9 cellular contexts compared by ENCODE assay signal in the genomic region with DNA sequence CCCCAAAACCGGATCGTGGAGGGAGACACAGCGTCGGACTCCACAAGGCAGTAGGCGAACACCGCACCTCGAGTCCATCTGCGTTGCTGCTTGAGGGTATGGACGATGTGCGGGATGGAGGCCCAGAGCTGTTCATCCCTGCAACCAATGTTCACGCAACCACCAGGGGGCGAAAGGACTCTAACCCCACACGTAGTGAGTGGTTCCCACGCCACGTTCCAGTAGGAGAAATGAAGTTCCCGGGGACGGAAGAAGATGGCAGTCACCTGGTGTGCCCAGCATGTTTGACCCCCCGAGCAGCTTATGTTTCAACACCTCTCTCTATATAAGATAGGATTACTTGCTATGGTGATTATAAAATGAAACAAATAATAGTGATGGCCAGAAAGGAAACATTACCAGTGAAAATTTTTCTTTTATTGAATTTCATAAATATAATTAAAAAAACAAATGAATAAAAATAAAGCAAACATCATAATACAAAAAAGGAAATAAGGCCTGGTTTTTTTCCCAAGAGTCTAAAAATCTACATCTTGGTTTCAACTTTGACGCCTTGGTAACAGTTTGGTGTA.
DNase-seq lines count a peak whose midpoint lies in the region; ATAC-seq and TF ChIP-seq lines count a peak whose summit lies in the region.
"Had no signal": no experiment of that assay in that cellular context is flagged by ENCODE, and none has a peak within 500 bp of the region (broad histone marks: within the 10 kb centered on the region; RNA-seq: fewer than 3 reads in every experiment).

No MANE protein-coding gene starts in this region.

- intact Hi-C loops in colonic mucosa (cut with DNase I) (loop anchor here (5.0 to 10.0 kb wide), 3 partner anchors 359 to 611 kb away; partner anchors contain the start of gene AGAP1), left lung (cut with DNase I) (loop anchor here in 1 of 2 donors (5.0 to 10.0 kb wide), 2 partner anchors 456 to 609 kb away; no protein-coding TSS in a partner anchor)

- peak; percentile 84 for TF ChIP-seq CTCF in WI38 (IDR thresholded peaks at IDR 0.05; ENCODE audit: low read depth, low read length)
- TF ChIP-seq CTCF in colonic mucosa (IDR thresholded peaks at IDR 0.05): peak; percentile 75
- TF ChIP-seq CTCF in left lung (IDR thresholded peaks at IDR 0.05): peak; percentile 73 to 75

- H3K9me3 ChIP-seq in colonic mucosa: no peaks in the 10 kb centered on the region
- H3K9me3 ChIP-seq in left lung: no peaks in the 10 kb centered on the region

- H3K27me3 ChIP-seq in colonic mucosa (no peaks in the 10 kb centered on the region), left lung (no peaks in the 10 kb centered on the region)

- H3K36me3 ChIP-seq in colonic mucosa (no peaks in the 10 kb centered on the region), left lung (no peaks in the 10 kb centered on the region)

- DNase-seq in NCI-H1105 (lab: John Stamatoyannopoulos, UW): peak; percentile 1
- no peak for DNase-seq in NCI-H1105 treated with DMSO at 0.1 percent for 48 hours (lab: John Stamatoyannopoulos, UW)
- DNase-seq in NCI-H146 (lab: John Stamatoyannopoulos, UW): peak; percentile 75
- DNase-seq in colonic mucosa: peak; percentile 90
- DNase-seq in left lung: peak in 1 of 2 donors; percentile 61
- DNase-seq in stimulated activated CD4-positive, alpha-beta T cell treated with anti-CD3 and anti-CD28 coated beads, TNF-alpha, amount 100 ng/mL, for 4 hours (ENCODE audit: low read depth in 3 of 3): peak in 2 of 3 experiments; percentile 21 to 24

- H3K9ac ChIP-seq in colonic mucosa (ENCODE audit: low read depth in 2 of 2, low read length in 2 of 2): no peak overlapping the region

- H3K27ac ChIP-seq in colonic mucosa: no peak overlapping the region
- no peak overlapping the region for H3K27ac ChIP-seq in left lung
- H3K27ac ChIP-seq: epithelial cell of prostate had no signal

- H3K4me1 ChIP-seq in colonic mucosa (no peaks in the 10 kb centered on the region), left lung (no peaks in the 10 kb centered on the region)

- ATAC-seq in left lung: peak; percentile 94
- ATAC-seq in HG03378 (IDR thresholded peaks at IDR 0.05; ENCODE audit: unreplicated experiment): no peak

- H3K4me3 ChIP-seq in WI38 (ENCODE audit: low read depth, low read length) (no peak overlapping the region), colonic mucosa (no peak overlapping the region), left lung (no peak overlapping the region)
